Comparison of ENCODE assay signal across 1 cellular context in genomic region chr14:76811561-76811960, GRCh38.
TF ChIP-seq lines count a peak whose summit lies in the region.

No MANE protein-coding gene starts in this region.

TF ChIP-seq in WTC11, 78 proteins besides CTCF, POLR2A, EP300 and RAD21 (continued from another document):
- no peak for TF ChIP-seq CREM (CRISPR knock-in tag; IDR thresholded peaks at IDR 0.05)
- no peak for TF ChIP-seq ZNF671 (CRISPR knock-in tag; IDR thresholded peaks at IDR 0.05)
- no peak for TF ChIP-seq FOXJ3 (CRISPR knock-in tag; IDR thresholded peaks at IDR 0.05; ENCODE audit: borderline replicate concordance)
- no peak for TF ChIP-seq MXD4 (CRISPR knock-in tag; IDR thresholded peaks at IDR 0.05; ENCODE audit: borderline replicate concordance)
- TF ChIP-seq JAZF1 (CRISPR knock-in tag; IDR thresholded peaks at IDR 0.05): no peak
- no peak for TF ChIP-seq ZNF138 (CRISPR knock-in tag; conservative IDR thresholded peaks at IDR 0.05)
- no peak for TF ChIP-seq JUN (CRISPR knock-in tag; IDR thresholded peaks at IDR 0.05)
- TF ChIP-seq SMAD3 (CRISPR knock-in tag; IDR thresholded peaks at IDR 0.05; ENCODE audit: borderline replicate concordance): no peak
- TF ChIP-seq FOXP1 (CRISPR knock-in tag; IDR thresholded peaks at IDR 0.05; ENCODE audit: borderline replicate concordance): no peak
- TF ChIP-seq ERG (CRISPR knock-in tag; IDR thresholded peaks at IDR 0.05): no peak
TF ChIP-seq in WTC11: peak in this region for 0.
